10 cellular contexts compared by ENCODE assay signal in the genomic region with DNA sequence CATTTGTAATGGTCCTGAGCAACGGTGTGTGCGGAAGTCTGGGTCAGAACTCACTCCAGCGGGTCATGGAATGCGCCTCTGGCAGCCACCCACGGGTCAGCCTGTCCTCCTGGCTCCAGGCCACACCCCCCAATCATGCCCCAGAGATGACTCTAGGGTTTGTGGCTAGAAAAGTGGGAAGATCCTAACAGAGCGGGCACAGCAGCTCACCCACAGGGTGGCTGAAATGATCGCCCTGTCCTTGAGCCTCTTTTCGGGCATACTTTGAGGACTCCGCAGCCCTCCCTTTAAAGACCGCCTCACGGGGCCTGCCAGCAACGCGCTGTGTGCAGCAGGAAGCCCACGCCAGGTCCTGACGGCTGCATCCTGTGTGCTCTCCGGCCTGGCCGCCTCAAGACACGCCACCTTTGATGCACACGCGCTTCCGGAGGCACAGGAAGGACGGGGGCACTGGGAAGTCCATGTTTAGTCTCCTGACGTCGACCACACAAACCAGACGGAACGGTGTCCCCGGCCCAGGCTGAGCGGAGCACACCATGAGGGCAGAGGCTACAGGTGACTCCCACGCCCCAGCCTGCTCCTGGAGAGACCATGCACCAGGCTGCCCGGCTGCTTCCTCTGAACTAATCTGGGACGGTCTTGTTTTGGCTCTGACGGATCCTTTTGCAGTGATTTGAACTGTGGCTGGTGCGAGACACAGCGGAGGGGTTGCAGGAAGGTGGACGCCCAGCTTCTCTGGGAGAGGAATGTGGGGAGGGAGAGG.
DNase-seq lines count a peak whose midpoint lies in the region; ATAC-seq and TF ChIP-seq lines count a peak whose summit lies in the region.
"Had no signal": no experiment of that assay in that cellular context is flagged by ENCODE, and none has a peak within 500 bp of the region (broad histone marks: within the 10 kb centered on the region; RNA-seq: fewer than 3 reads in every experiment).

No MANE protein-coding gene starts in this region.

- no peak overlapping the region for H2BK15ac ChIP-seq in mesenchymal stem cell (ENCODE audit: low read depth, poor library complexity, severe bottlenecking)

- DNase-seq in Right ventricle myocardium inferior (ENCODE audit: missing footprints) = peak; percentile 64
- no peak for DNase-seq in right atrium auricular region (ENCODE audit: low spot score)
- peak in 4 of 7 donors; percentile 15 to 54 (median 42) for DNase-seq in adrenal gland
- peak; percentile 55 to 65 for DNase-seq in uterus
- DNase-seq in NCI-H1436 (lab: John Stamatoyannopoulos, UW) = no peak
- no peak for DNase-seq in mesenchymal stem cell
- DNase-seq in NCI-H128 (lab: John Stamatoyannopoulos, UW; ENCODE audit: unreplicated experiment) = no peak
- DNase-seq: C1 segment of cervical spinal cord had no signal

- H3K4me1 ChIP-seq in right atrium auricular region (peaks cover 0 to 6% of the 10 kb centered on the region in 2 donors), adrenal gland (replicated peaks in 1 of 2) (no peaks in the 10 kb centered on the region), liver (ENCODE audit: control insufficient read depth in 4 of 4, insufficient read depth in 4 of 4, low read length in 3 of 4) (peaks cover 0 to 2% (median 0%) of the 10 kb centered on the region in 4 donors), uterus (no peaks in the 10 kb centered on the region), mesenchymal stem cell (ENCODE audit: control insufficient read depth, insufficient read depth, low read depth, low read length) (peaks cover 2% of the 10 kb centered on the region)

- no peak overlapping the region for H3K18ac ChIP-seq in mesenchymal stem cell (ENCODE audit: low read depth in 1 of 2, low read length in 2 of 2)

- no peak overlapping the region for H2AFZ ChIP-seq in mesenchymal stem cell (ENCODE audit: low read depth, low read length)

- H2BK12ac ChIP-seq in mesenchymal stem cell (ENCODE audit: low read length in 2 of 2) = no peak overlapping the region

- H3K27ac ChIP-seq in right atrium auricular region (no peak overlapping the region), adrenal gland (peak overlapping the region in 1 of 5 donors; percentile 64), liver (ENCODE audit: low read depth in 1 of 2, low read length in 2 of 2) (no peak overlapping the region), uterus (no peak overlapping the region), mesenchymal stem cell (ENCODE audit: low read length, poor library complexity, severe bottlenecking) (no peak overlapping the region)
- H3K27ac ChIP-seq: KMS-11 had no signal

- H4K8ac ChIP-seq in mesenchymal stem cell (ENCODE audit: low read length) = no peak overlapping the region

- no peak overlapping the region for H3K9ac ChIP-seq in liver (ENCODE audit: low read depth in 1 of 2, low read length in 2 of 2)
- no peak overlapping the region for H3K9ac ChIP-seq in mesenchymal stem cell (ENCODE audit: low read length)
- H3K9ac ChIP-seq: KMS-11 had no signal

- H3K14ac ChIP-seq in mesenchymal stem cell (ENCODE audit: low read length in 2 of 2) = no peak overlapping the region

- TF ChIP-seq POLR2A in adrenal gland (IDR thresholded peaks at IDR 0.05) (no peak), uterus (IDR thresholded peaks at IDR 0.05) (no peak)

- peaks cover 31% of the 10 kb centered on the region for H3K36me3 ChIP-seq in right atrium auricular region
- peaks cover 0 to 9% of the 10 kb centered on the region in 2 donors for H3K36me3 ChIP-seq in adrenal gland (replicated peaks in 1 of 2)
- peaks cover 3 to 23% (median 5%) of the 10 kb centered on the region in 4 donors for H3K36me3 ChIP-seq in liver (ENCODE audit: control insufficient read depth in 4 of 4, insufficient read depth in 3 of 4, low read depth in 1 of 4, low read length in 3 of 4)
- no peaks in the 10 kb centered on the region for H3K36me3 ChIP-seq in uterus
- peaks cover 83 to 96% of the 10 kb centered on the region in 2 experiments for H3K36me3 ChIP-seq in mesenchymal stem cell (ENCODE audit: control insufficient read depth in 1 of 2, insufficient read depth in 2 of 2, low read depth in 1 of 2, low read length in 2 of 2)

- no peak overlapping the region for H2BK5ac ChIP-seq in mesenchymal stem cell (ENCODE audit: low read depth, low read length, poor library complexity, severe bottlenecking)

- H4K91ac ChIP-seq in mesenchymal stem cell (ENCODE audit: low read length) = no peak overlapping the region

- no peak for ATAC-seq in Right ventricle myocardium inferior

- no peak overlapping the region for H3K23ac ChIP-seq in mesenchymal stem cell (ENCODE audit: low read length in 2 of 2)

- no peak overlapping the region for H2AK5ac ChIP-seq in mesenchymal stem cell (ENCODE audit: low read length, severe bottlenecking)

- H3K27me3 ChIP-seq in right atrium auricular region (no peaks in the 10 kb centered on the region), adrenal gland (no peaks in the 10 kb centered on the region), liver (ENCODE audit: control insufficient read depth in 4 of 4, insufficient read depth in 4 of 4, low read length in 3 of 4) (no peaks in the 10 kb centered on the region), uterus (no peaks in the 10 kb centered on the region), mesenchymal stem cell (ENCODE audit: control insufficient read depth in 1 of 2, insufficient read depth in 1 of 2, low read length in 2 of 2) (no peaks in the 10 kb centered on the region)

- H3K4me3 ChIP-seq in right atrium auricular region = no peak overlapping the region
- H3K4me3 ChIP-seq in adrenal gland = no peak overlapping the region
- H3K4me3 ChIP-seq in liver (ENCODE audit: low read depth in 1 of 3, low read length in 3 of 3) = no peak overlapping the region
- H3K4me3 ChIP-seq in uterus = no peak overlapping the region
- H3K4me3 ChIP-seq in mesenchymal stem cell (ENCODE audit: insufficient read depth in 1 of 2, low read depth in 1 of 2, low read length in 2 of 2) = no peak overlapping the region

- no peak overlapping the region for H3K4me2 ChIP-seq in mesenchymal stem cell (ENCODE audit: low read length, poor library complexity, severe bottlenecking)
- H3K4me2 ChIP-seq: KMS-11 had no signal

- WGBS in adrenal gland, 4 donors = 69 to 92% (median 78%) methylated on average over 6 to 35 of the region's 35 CpGs
- 69% methylated on average over 35 of the region's 35 CpGs for WGBS in liver
- WGBS in mesenchymal stem cell = 92% methylated on average over 33 of the region's 35 CpGs

- no peak overlapping the region for H2BK120ac ChIP-seq in mesenchymal stem cell (ENCODE audit: low read depth, low read length)

- no peaks in the 10 kb centered on the region for H3K79me1 ChIP-seq in mesenchymal stem cell (replicated peaks; ENCODE audit: low read length, poor library complexity, severe bottlenecking)

- no peaks in the 10 kb centered on the region for H3K9me3 ChIP-seq in right atrium auricular region
- H3K9me3 ChIP-seq in adrenal gland (replicated peaks in 1 of 3) = no peaks in the 10 kb centered on the region
- H3K9me3 ChIP-seq in liver (ENCODE audit: control insufficient read depth in 4 of 4, low read length in 3 of 4) = no peaks in the 10 kb centered on the region
- no peaks in the 10 kb centered on the region for H3K9me3 ChIP-seq in uterus
- H3K9me3 ChIP-seq in mesenchymal stem cell (ENCODE audit: control insufficient read depth, low read length) = no peaks in the 10 kb centered on the region

- TF ChIP-seq CTCF in right atrium auricular region (IDR thresholded peaks at IDR 0.05) (no peak), adrenal gland (IDR thresholded peaks at IDR 0.05) (no peak), liver (IDR thresholded peaks at IDR 0.05; ENCODE audit: low read depth, low read length, missing input control) (no peak), uterus (IDR thresholded peaks at IDR 0.05) (no peak)

- no peak for TF ChIP-seq RAD21 in liver (IDR thresholded peaks at IDR 0.05)

- intact Hi-C loops in Right ventricle myocardium inferior (cut with DNase I) = no loop called here
- intact Hi-C loops in adrenal gland (cut with DNase I) = no loop called here
- intact Hi-C loops in uterus (cut with DNase I; ENCODE audit: low total_unique reads) = no loop called here

- no peak overlapping the region for H3K4ac ChIP-seq in mesenchymal stem cell (ENCODE audit: low read depth in 1 of 2, low read length in 2 of 2)

TF ChIP-seq in liver, 16 proteins besides CTCF, POLR2A, EP300 and RAD21 (continues in another document):
- TF ChIP-seq FOXA2 (IDR thresholded peaks at IDR 0.05) = no peak
- TF ChIP-seq YY1 (IDR thresholded peaks at IDR 0.05) = no peak
- TF ChIP-seq HNF4G (IDR thresholded peaks at IDR 0.05) = no peak
- no peak for TF ChIP-seq FOXA1 (IDR thresholded peaks at IDR 0.05)
- TF ChIP-seq GABPA (IDR thresholded peaks at IDR 0.05 in 1 of 2, conservative IDR thresholded peaks at IDR 0.05 in 1 of 2) = no peak
- TF ChIP-seq, protein P1, sequence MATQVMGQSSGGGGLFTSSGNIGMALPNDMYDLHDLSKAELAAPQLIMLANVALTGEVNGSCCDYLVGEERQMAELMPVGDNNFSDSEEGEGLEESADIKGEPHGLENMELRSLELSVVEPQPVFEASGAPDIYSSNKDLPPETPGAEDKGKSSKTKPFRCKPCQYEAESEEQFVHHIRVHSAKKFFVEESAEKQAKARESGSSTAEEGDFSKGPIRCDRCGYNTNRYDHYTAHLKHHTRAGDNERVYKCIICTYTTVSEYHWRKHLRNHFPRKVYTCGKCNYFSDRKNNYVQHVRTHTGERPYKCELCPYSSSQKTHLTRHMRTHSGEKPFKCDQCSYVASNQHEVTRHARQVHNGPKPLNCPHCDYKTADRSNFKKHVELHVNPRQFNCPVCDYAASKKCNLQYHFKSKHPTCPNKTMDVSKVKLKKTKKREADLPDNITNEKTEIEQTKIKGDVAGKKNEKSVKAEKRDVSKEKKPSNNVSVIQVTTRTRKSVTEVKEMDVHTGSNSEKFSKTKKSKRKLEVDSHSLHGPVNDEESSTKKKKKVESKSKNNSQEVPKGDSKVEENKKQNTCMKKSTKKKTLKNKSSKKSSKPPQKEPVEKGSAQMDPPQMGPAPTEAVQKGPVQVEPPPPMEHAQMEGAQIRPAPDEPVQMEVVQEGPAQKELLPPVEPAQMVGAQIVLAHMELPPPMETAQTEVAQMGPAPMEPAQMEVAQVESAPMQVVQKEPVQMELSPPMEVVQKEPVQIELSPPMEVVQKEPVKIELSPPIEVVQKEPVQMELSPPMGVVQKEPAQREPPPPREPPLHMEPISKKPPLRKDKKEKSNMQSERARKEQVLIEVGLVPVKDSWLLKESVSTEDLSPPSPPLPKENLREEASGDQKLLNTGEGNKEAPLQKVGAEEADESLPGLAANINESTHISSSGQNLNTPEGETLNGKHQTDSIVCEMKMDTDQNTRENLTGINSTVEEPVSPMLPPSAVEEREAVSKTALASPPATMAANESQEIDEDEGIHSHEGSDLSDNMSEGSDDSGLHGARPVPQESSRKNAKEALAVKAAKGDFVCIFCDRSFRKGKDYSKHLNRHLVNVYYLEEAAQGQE (IDR thresholded peaks at IDR 0.05) = no peak
- TF ChIP-seq, protein P2, sequence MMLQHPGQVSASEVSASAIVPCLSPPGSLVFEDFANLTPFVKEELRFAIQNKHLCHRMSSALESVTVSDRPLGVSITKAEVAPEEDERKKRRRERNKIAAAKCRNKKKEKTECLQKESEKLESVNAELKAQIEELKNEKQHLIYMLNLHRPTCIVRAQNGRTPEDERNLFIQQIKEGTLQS (IDR thresholded peaks at IDR 0.05) = no peak
- TF ChIP-seq SP1 (IDR thresholded peaks at IDR 0.05) = peak; percentile 14
- TF ChIP-seq TAF1 (conservative IDR thresholded peaks at IDR 0.05) = no peak

Comparison
In these comparisons a context has a peak if more than half of its experiments do, and no peak if none do; other contexts are left out.
1. DNase-seq: peak in Right ventricle myocardium inferior (single experiment), adrenal gland (4 of 7) and uterus (2 of 2); none in right atrium auricular region (single experiment), NCI-H1436 (single experiment), mesenchymal stem cell (single experiment) and NCI-H128 (single experiment).